Comparison of ENCODE assay signal across 19 cellular contexts in the genomic region with DNA sequence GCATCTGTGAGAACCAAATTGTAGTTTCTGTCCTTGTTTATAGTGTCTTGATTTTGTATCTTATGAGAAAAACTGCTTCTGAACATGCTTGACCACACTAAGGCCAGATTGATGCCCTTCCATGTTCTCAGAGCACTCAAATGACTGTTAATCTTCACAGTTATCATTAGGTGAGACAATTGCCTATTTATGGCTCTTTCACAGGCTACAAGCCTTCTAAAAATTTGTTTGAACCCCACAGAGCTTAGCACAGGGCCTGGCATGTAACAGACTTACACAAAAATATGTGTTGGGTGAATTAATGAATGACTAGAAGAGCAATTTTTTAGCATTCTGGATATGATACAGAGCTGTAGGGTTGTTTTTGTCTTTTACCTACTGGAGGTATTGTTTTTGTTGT. TPM values are rescaled to one million over a fixed set of nuclear protein-coding genes. Genes with fewer than 3 reads are reported as not detected.
"Had no signal": no experiment of that assay in that cellular context is flagged by ENCODE, and none has a peak within 500 bp of the region (broad histone marks: within the 10 kb centered on the region; RNA-seq: fewer than 3 reads in every experiment).

No MANE protein-coding gene starts in this region.

- DNase-seq: cortex of kidney; dorsolateral prefrontal cortex; effector CD8-positive, alpha-beta T cell; heart right ventricle; hypothalamus; kidney glomerular epithelial cell; mesendoderm; naive thymus-derived CD8-positive, alpha-beta T cell; stimulated activated CD4-positive, alpha-beta T cell treated with anti-CD3 and anti-CD28 coated beads, Interleukin-2, amount 100 ng/mL, for 24 hours; stimulated activated naive CD4-positive, alpha-beta T cell treated with Interleukin-2 at 50 U/mL for 16 hours; trophoblast cell had no signal

- H3K4me3 Mint-ChIP-seq: naive thymus-derived CD8-positive, alpha-beta T cell had no signal

- H3K27me3 ChIP-seq: dorsolateral prefrontal cortex, heart right ventricle, neutrophil had no signal

- H3K36me3 ChIP-seq: heart right ventricle, neutrophil had no signal

- FAIRE-seq: islet of Langerhans had no signal

- H3K9me3 ChIP-seq: heart right ventricle, neutrophil had no signal

- H3K27me3 Mint-ChIP-seq: naive thymus-derived CD8-positive, alpha-beta T cell had no signal

- H3K4me3 ChIP-seq: dorsolateral prefrontal cortex, heart right ventricle, skin epidermis had no signal

- H3K27ac ChIP-seq: neutrophil had no signal

- ATAC-seq: heart right ventricle; naive thymus-derived CD8-positive, alpha-beta T cell; sciatic nerve had no signal

RNA-seq across cellular contexts. Expression of a gene that starts 43.1 kb away (rescaled TPM):
- total RNA-seq: lung microvascular endothelial cell, pulmonary artery endothelial cell had no signal
- polyA plus RNA-seq: fibroblast of lung, neural cell had no signal
